In genomic region chrX:39451061-39451460, GRCh38 we compare ENCODE assay signal across 1 cellular context.
TF ChIP-seq lines count a peak whose summit lies in the region.

No MANE protein-coding gene starts in this region.

TF ChIP-seq in neural cell, 6 proteins besides CTCF, POLR2A, EP300 and RAD21 (continued from another document):
- TF ChIP-seq REST (IDR thresholded peaks at IDR 0.05; ENCODE audit: borderline replicate concordance) (no peak), SMC3 (conservative IDR thresholded peaks at IDR 0.05; ENCODE audit: poor library complexity) (no peak), MXI1 (conservative IDR thresholded peaks at IDR 0.05; ENCODE audit: poor library complexity, severe bottlenecking) (no peak), EZH2 (IDR thresholded peaks at IDR 0.05; ENCODE audit: borderline replicate concordance, insufficient read depth, low read length, poor library complexity, severe bottlenecking) (no peak), TAF1 (IDR thresholded peaks at IDR 0.05; ENCODE audit: low read depth) (no peak)
